Comparison of ENCODE assay signal across 20 cellular contexts in the genomic region with DNA sequence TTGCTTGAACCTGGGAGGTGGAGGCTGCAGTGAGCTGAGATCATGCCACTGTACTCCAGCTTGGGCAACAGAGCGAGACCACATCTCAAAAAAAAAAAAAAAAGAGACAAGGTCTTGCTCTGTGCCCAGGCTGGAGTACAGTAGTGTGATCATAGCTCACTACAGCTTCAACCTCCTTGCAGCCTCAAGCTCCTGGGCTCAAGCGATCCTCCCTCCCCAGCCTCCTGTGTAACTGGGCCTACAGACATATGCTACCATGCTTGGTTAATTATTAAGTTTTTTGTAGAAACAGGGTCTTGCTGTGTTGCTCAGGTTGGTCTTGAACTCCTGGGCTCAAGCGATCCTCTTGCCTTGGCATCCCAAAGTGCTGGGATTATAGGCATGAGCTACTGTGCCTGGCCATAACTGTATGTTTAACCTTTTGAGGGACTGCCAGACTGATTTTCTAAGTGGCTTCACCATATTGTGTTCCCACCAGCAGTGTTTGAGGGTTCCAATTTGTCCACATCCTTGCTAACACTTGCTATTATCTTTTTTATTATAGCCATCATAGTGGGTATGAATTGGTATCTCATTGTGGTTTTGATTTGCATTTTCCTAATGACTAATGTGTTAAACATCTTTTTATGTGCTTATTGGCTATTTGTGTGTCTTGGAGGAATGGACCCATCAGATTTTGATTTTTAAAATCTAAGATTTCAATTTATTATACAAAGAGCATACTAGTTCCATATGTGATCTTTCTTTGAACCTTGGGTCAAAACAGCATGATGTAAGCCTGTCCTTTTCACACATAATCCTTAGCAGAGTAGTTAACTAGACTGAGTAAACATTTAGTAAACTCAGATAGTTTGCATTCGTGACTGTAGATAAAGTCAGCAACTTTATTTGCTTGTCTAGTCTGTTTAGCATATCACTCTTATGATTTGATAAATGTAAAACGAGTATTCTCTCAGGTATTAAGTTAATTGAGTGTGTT. TPM values are rescaled to one million over a fixed set of nuclear protein-coding genes. Genes with fewer than 3 reads are reported as not detected.
DNase-seq lines count a peak whose midpoint lies in the region; ATAC-seq, FAIRE-seq and TF ChIP-seq lines count a peak whose summit lies in the region.
"Had no signal": no experiment of that assay in that cellular context is flagged by ENCODE, and none has a peak within 500 bp of the region (broad histone marks: within the 10 kb centered on the region; RNA-seq: fewer than 3 reads in every experiment).

No MANE protein-coding gene starts in this region.

- no peak overlapping the region for H3K4me3 ChIP-seq in gastrocnemius medialis
- H3K4me3 ChIP-seq: GM12878, SK-N-MC, thyroid gland had no signal

- no peak for TF ChIP-seq CTCF in gastrocnemius medialis (IDR thresholded peaks at IDR 0.05 in 4 of 5, conservative IDR thresholded peaks at IDR 0.05 in 1 of 5)

- no peaks in the 10 kb centered on the region for H3K9me3 ChIP-seq in gastrocnemius medialis
- H3K9me3 ChIP-seq: neutrophil, thyroid gland had no signal

- TF ChIP-seq POLR2A in GM12891 (IDR thresholded peaks at IDR 0.05; ENCODE audit: low read depth, low read length): no peak
- no peak for TF ChIP-seq POLR2A in gastrocnemius medialis (IDR thresholded peaks at IDR 0.05)

- H3K27ac ChIP-seq in gastrocnemius medialis: peak overlapping the region in 3 of 4 donors; percentile 7 to 52 (median 9)
- H3K27ac ChIP-seq: neutrophil, SK-N-MC, thyroid gland had no signal

- peaks cover 0 to 73% of the 10 kb centered on the region in 2 donors for H3K36me3 ChIP-seq in gastrocnemius medialis

- intact Hi-C loops in gastrocnemius medialis (cut with DNase I; ENCODE audit: low total_unique reads): no loop called here

- H3K27me3 ChIP-seq in gastrocnemius medialis: no peaks in the 10 kb centered on the region
- H3K27me3 ChIP-seq: neutrophil, thyroid gland had no signal

- no peak for DNase-seq in GM12891 (ENCODE audit: insufficient read length, low spot score)
- DNase-seq in NCI-H526 treated with DMSO at 0.1 percent for 48 hours (lab: John Stamatoyannopoulos, UW): peak; percentile 75
- DNase-seq in fibroblast of gingiva (ENCODE audit: low read depth): peak; percentile 57
- DNase-seq in gastrocnemius medialis: no peak
- DNase-seq in NCI-H2171 treated with DMSO at 0.1 percent for 48 hours (lab: John Stamatoyannopoulos, UW): no peak
- DNase-seq: activated CD4-positive, alpha-beta T cell treated with anti-CD3 and anti-CD28 coated beads, Interleukin-2, amount 50 U/mL, for 1 hour; amniotic stem cell; CD4-positive, alpha-beta memory T cell; H9; KG1; NCI-H1436 treated with DMSO at 0.1 percent for 48 hours; NCI-H446; thyroid gland had no signal

- peak; percentile 31 for FAIRE-seq in GM12891 (lab: Jason Lieb, UNC)
- FAIRE-seq: endometrium, GM12878, islet of Langerhans had no signal

- ATAC-seq in gastrocnemius medialis (no peak), HG03095 (IDR thresholded peaks at IDR 0.05; ENCODE audit: unreplicated experiment) (no peak), GM19452 (IDR thresholded peaks at IDR 0.05; ENCODE audit: unreplicated experiment) (no peak)
- ATAC-seq: GM12878 had no signal

- in situ Hi-C loops in gastrocnemius medialis (cut with MboI; ENCODE audit: low sequenced_read_pairs in 4 of 4): loop anchor here in 3 of 4 donors (10.0 to 25.0 kb wide), 4 partner anchors 99 to 474 kb away; no protein-coding TSS in a partner anchor

- no peaks in the 10 kb centered on the region for H3K4me1 ChIP-seq in gastrocnemius medialis
- H3K4me1 ChIP-seq: thyroid gland had no signal

TF ChIP-seq in GM12891, 5 proteins besides CTCF, POLR2A, EP300 and RAD21:
- TF ChIP-seq POLR2AphosphoS5 (IDR thresholded peaks at IDR 0.05; ENCODE audit: low read depth, low read length) (no peak), TAF1 (IDR thresholded peaks at IDR 0.05; ENCODE audit: low read depth, low read length) (no peak), SPI1 (IDR thresholded peaks at IDR 0.05; ENCODE audit: low read depth, low read length) (no peak), POU2F2 (IDR thresholded peaks at IDR 0.05; ENCODE audit: low read depth, low read length) (no peak), PAX5 (IDR thresholded peaks at IDR 0.05; ENCODE audit: insufficient read depth, low read length, severe bottlenecking) (no peak)
TF ChIP-seq in GM12891: peak in this region for 0.

RNA-seq across cellular contexts. Expression of a gene that starts 38.1 kb away (rescaled TPM):
- 178 TPM for polyA plus RNA-seq in GM12891 (2012; ENCODE audit: low read depth, missing spikeins)
- total RNA-seq in gastrocnemius medialis: 100 to 1,000 TPM; 170 to 238 (median 211) TPM

Comparison
In these comparisons a context has a peak if more than half of its experiments do, and no peak if none do; other contexts are left out.
1. DNase-seq: peak in NCI-H526 treated with DMSO at 0.1 percent for 48 hours (single experiment) and fibroblast of gingiva (single experiment); none in GM12891 (single experiment), gastrocnemius medialis (0 of 2) and NCI-H2171 treated with DMSO at 0.1 percent for 48 hours (single experiment).